1 cellular context compared by ENCODE assay signal in the genomic region with DNA sequence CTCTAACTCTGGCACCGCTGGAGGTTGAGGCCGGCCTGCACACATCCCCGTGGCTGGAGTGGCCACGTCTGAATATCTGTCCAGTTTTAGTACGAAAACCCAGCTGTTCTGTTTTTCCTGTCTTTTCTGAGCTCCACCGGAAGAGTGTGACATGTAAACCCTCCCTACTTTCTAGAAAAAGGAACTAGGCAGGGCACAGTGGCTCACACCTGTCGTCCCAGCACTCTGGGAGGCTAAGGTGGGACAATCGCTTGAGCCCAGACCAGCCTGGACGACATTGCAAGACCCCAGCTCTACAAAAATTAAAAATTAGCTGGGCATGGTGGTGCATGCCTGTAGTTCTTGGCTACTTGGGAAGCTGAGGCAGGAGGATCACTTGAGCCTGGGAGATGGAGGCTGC.
TF ChIP-seq lines count a peak whose summit lies in the region.

No MANE protein-coding gene starts in this region.

TF ChIP-seq in endothelial cell of umbilical vein, 7 proteins besides CTCF, POLR2A, EP300 and RAD21:
- TF ChIP-seq GATA2 (IDR thresholded peaks at IDR 0.05; ENCODE audit: insufficient read depth, insufficient read length, low read depth, low read length) (no peak), POLR2AphosphoS5 (IDR thresholded peaks at IDR 0.05; ENCODE audit: insufficient read depth, low read depth, low read length) (no peak), EZH2 (IDR thresholded peaks at IDR 0.05; ENCODE audit: borderline replicate concordance, low read depth, low read length, severe bottlenecking) (no peak), MAX (IDR thresholded peaks at IDR 0.05; ENCODE audit: insufficient read depth, insufficient read length) (no peak), FOS (IDR thresholded peaks at IDR 0.05; ENCODE audit: borderline replicate concordance, insufficient read depth, low read length) (no peak), JUN (IDR thresholded peaks at IDR 0.05; ENCODE audit: borderline replicate concordance, insufficient read depth, insufficient read length, low read depth) (no peak), MYC (IDR thresholded peaks at IDR 0.05; ENCODE audit: low read depth, low read length) (no peak)
